ENCODE assay signal across 15 cellular contexts in genomic region chr4:175504316-175504715, GRCh38.
"Had no signal": no experiment of that assay in that cellular context is flagged by ENCODE, and none has a peak within 500 bp of the region (broad histone marks: within the 10 kb centered on the region; RNA-seq: fewer than 3 reads in every experiment).

No MANE protein-coding gene starts in this region.

- H3K27ac Mint-ChIP-seq: activated CD4-positive, alpha-beta memory T cell treated with anti-CD3 and anti-CD28 coated beads, Interleukin-2, amount 10 ng/mL, durations not matched to agents 7 days and 5 days; activated naive CD8-positive, alpha-beta T cell treated with anti-CD3 and anti-CD28 coated beads, Interleukin-2, amount 10 ng/mL, durations not matched to agents 7 days and 5 days; effector memory CD8-positive, alpha-beta T cell; immature natural killer cell; naive thymus-derived CD8-positive, alpha-beta T cell; T-helper 2 cell treated with Interferon-gamma antibody and Interleukin-4, amounts not matched to agents 5 μg/mL and 100 μg/mL, for 36 hours had no signal

- ATAC-seq: effector memory CD8-positive, alpha-beta T cell; left colon; naive thymus-derived CD8-positive, alpha-beta T cell; right lobe of liver had no signal

- H3K27me3 Mint-ChIP-seq: activated CD4-positive, alpha-beta memory T cell treated with anti-CD3 and anti-CD28 coated beads, Interleukin-2, amount 10 ng/mL, durations not matched to agents 7 days and 5 days; activated naive CD8-positive, alpha-beta T cell treated with anti-CD3 and anti-CD28 coated beads, Interleukin-2, amount 10 ng/mL, durations not matched to agents 7 days and 5 days; effector memory CD8-positive, alpha-beta T cell had no signal

- DNase-seq: activated CD4-positive, alpha-beta memory T cell treated with anti-CD3 and anti-CD28 coated beads, Interleukin-2, amount 10 ng/mL, durations not matched to agents 7 days and 5 days; activated CD4-positive, alpha-beta T cell treated with anti-CD3 and anti-CD28 coated beads for 1 hour; activated naive CD8-positive, alpha-beta T cell treated with anti-CD3 and anti-CD28 coated beads, Interleukin-2, amount 10 ng/mL, durations not matched to agents 7 days and 5 days; central memory CD4-positive, alpha-beta T cell; cortex of kidney; effector memory CD8-positive, alpha-beta T cell; immature natural killer cell; left colon; naive thymus-derived CD8-positive, alpha-beta T cell; right lobe of liver; stimulated activated CD4-positive, alpha-beta T cell treated with anti-CD3 and anti-CD28 coated beads, Interleukin-2, amount 100 ng/mL, for 24 hours; stimulated activated naive CD4-positive, alpha-beta T cell; upper lobe of left lung had no signal

- H3K36me3 Mint-ChIP-seq: activated naive CD8-positive, alpha-beta T cell treated with anti-CD3 and anti-CD28 coated beads, Interleukin-2, amount 10 ng/mL, durations not matched to agents 7 days and 5 days; immature natural killer cell; naive thymus-derived CD8-positive, alpha-beta T cell had no signal

- H3K4me3 Mint-ChIP-seq: activated CD4-positive, alpha-beta memory T cell treated with anti-CD3 and anti-CD28 coated beads, Interleukin-2, amount 10 ng/mL, durations not matched to agents 7 days and 5 days; activated naive CD8-positive, alpha-beta T cell treated with anti-CD3 and anti-CD28 coated beads, Interleukin-2, amount 10 ng/mL, durations not matched to agents 7 days and 5 days; effector memory CD8-positive, alpha-beta T cell; immature natural killer cell; naive thymus-derived CD8-positive, alpha-beta T cell; T-helper 2 cell treated with Interferon-gamma antibody and Interleukin-4, amounts not matched to agents 5 μg/mL and 100 μg/mL, for 36 hours had no signal

- H3K4me1 Mint-ChIP-seq: activated CD4-positive, alpha-beta memory T cell treated with anti-CD3 and anti-CD28 coated beads, Interleukin-2, amount 10 ng/mL, durations not matched to agents 7 days and 5 days; activated naive CD8-positive, alpha-beta T cell treated with anti-CD3 and anti-CD28 coated beads, Interleukin-2, amount 10 ng/mL, durations not matched to agents 7 days and 5 days; immature natural killer cell had no signal

- H3K4me3 ChIP-seq: lung, right lobe of liver, upper lobe of left lung had no signal
